ENCODE assay signal across 18 cellular contexts in genomic region chr18:46868171-46868921, GRCh38. TPM values are rescaled to one million over a fixed set of nuclear protein-coding genes. Genes with fewer than 3 reads are reported as not detected.
DNase-seq lines count a peak whose midpoint lies in the region; ATAC-seq, FAIRE-seq and TF ChIP-seq lines count a peak whose summit lies in the region.
"Had no signal": no experiment of that assay in that cellular context is flagged by ENCODE, and none has a peak within 500 bp of the region (broad histone marks: within the 10 kb centered on the region; RNA-seq: fewer than 3 reads in every experiment).

No MANE protein-coding gene starts in this region.

- H3K4me3 Mint-ChIP-seq in neural crest cell, result no peak overlapping the region
- H3K4me3 Mint-ChIP-seq: activated T-helper 17 cell treated with anti-CD3 and anti-CD28 coated beads, Interleukin-2, amount 50 U/mL, for 72 hours had no signal

- TF ChIP-seq CTCF in bronchial epithelial cell (IDR thresholded peaks at IDR 0.05; ENCODE audit: insufficient read depth, low read length, severe bottlenecking) (no peak), neural crest cell (conservative IDR thresholded peaks at IDR 0.05) (no peak)

- no peaks in the 10 kb centered on the region for H3K27me3 ChIP-seq in bronchial epithelial cell (ENCODE audit: control insufficient read depth, insufficient read depth, low read length)
- H3K27me3 ChIP-seq: sigmoid colon had no signal

- H3K27me3 Mint-ChIP-seq in neural crest cell (ENCODE audit: low read depth), result no peaks in the 10 kb centered on the region
- H3K27me3 Mint-ChIP-seq: activated T-helper 17 cell treated with anti-CD3 and anti-CD28 coated beads, Interleukin-2, amount 50 U/mL, for 72 hours had no signal

- DNase-seq in NCI-H146 (lab: John Stamatoyannopoulos, UW), result peak; percentile 9
- DNase-seq in NCI-H146 treated with DMSO at 0.1 percent for 48 hours (lab: John Stamatoyannopoulos, UW; ENCODE audit: unreplicated experiment), result no peak
- DNase-seq in NCI-H2171 (lab: John Stamatoyannopoulos, UW), result peak; percentile 22
- peak; percentile 29 for DNase-seq in bronchial epithelial cell (ENCODE audit: low read depth)
- no peak for DNase-seq in neural crest cell (ENCODE audit: low read depth, low spot score)
- DNase-seq in NCI-H2029 treated with DMSO at 0.1 percent for 48 hours (lab: John Stamatoyannopoulos, UW), result no peak
- no peak for DNase-seq in middle frontal gyrus (ENCODE audit: extremely low spot score, low spot score)
- DNase-seq: amygdala; DND-41; kidney; NCI-H1105 treated with DMSO at 0.1 percent for 48 hours; occipital lobe; SHP77 treated with DMSO at 0.1 percent for 48 hours; sigmoid colon; stimulated activated CD4-positive, alpha-beta T cell treated with anti-CD3 and anti-CD28 coated beads, Interleukin-2, amount 100 ng/mL, for 48 hours; stimulated activated CD8-positive, alpha-beta memory T cell treated with anti-CD3 and anti-CD28 coated beads, Interleukin-4, amount 100 ng/mL, for 48 hours had no signal

- peaks cover 10% of the 10 kb centered on the region for H3K4me1 Mint-ChIP-seq in neural crest cell

- ATAC-seq in GM18502 (IDR thresholded peaks at IDR 0.05; ENCODE audit: poor library complexity, unreplicated experiment), result no peak
- ATAC-seq: activated T-helper 17 cell treated with anti-CD3 and anti-CD28 coated beads, Interleukin-2, amount 50 U/mL, for 72 hours had no signal

- FAIRE-seq in bronchial epithelial cell (lab: Jason Lieb, UNC), result peak; percentile 73
- FAIRE-seq: kidney had no signal

- H3K36me3 ChIP-seq in bronchial epithelial cell (ENCODE audit: control insufficient read depth, insufficient read depth, low read length), result no peaks in the 10 kb centered on the region

- peaks cover 17% of the 10 kb centered on the region for H3K9me3 Mint-ChIP-seq in neural crest cell

- no peak overlapping the region for H3K4me3 ChIP-seq in bronchial epithelial cell (ENCODE audit: low read depth, low read length)
- H3K4me3 ChIP-seq: sigmoid colon had no signal

- peaks cover 34% of the 10 kb centered on the region for H3K36me3 Mint-ChIP-seq in neural crest cell (ENCODE audit: low read depth)

- peak overlapping the region; percentile 94 for H3K27ac Mint-ChIP-seq in neural crest cell (ENCODE audit: unreplicated experiment)
- H3K27ac Mint-ChIP-seq: activated T-helper 17 cell treated with anti-CD3 and anti-CD28 coated beads, Interleukin-2, amount 50 U/mL, for 72 hours had no signal

RNA-seq across cellular contexts. Expression of gene PIAS2, which starts 49.0 kb away (rescaled TPM):
- total RNA-seq in bronchial epithelial cell (12.9 and 13.7 TPM in 2 replicates), neural crest cell (38.2 and 42.2 TPM in 2 replicates)

RNA-seq across cellular contexts. Expression of gene KATNAL2, which starts 49.1 kb away (rescaled TPM):
- under 0.01 and 0.77 TPM in 2 replicates for total RNA-seq in bronchial epithelial cell
- 7.7 and 8.7 TPM in 2 replicates for total RNA-seq in neural crest cell

Comparison
In these comparisons a context has a peak if more than half of its experiments do, and no peak if none do; other contexts are left out.
1. DNase-seq: peak in NCI-H146 (single experiment), NCI-H2171 (single experiment) and bronchial epithelial cell (single experiment); none in NCI-H146 treated with DMSO at 0.1 percent for 48 hours (single experiment), neural crest cell (single experiment), NCI-H2029 treated with DMSO at 0.1 percent for 48 hours (single experiment) and middle frontal gyrus (single experiment).